In genomic region chrX:20320461-20321159, GRCh38 we compare ENCODE assay signal across 10 cellular contexts. TPM values are rescaled to one million over a fixed set of nuclear protein-coding genes. Genes with fewer than 3 reads are reported as not detected.
DNase-seq lines count a peak whose midpoint lies in the region; ATAC-seq and TF ChIP-seq lines count a peak whose summit lies in the region.
"Had no signal": no experiment of that assay in that cellular context is flagged by ENCODE, and none has a peak within 500 bp of the region (broad histone marks: within the 10 kb centered on the region; RNA-seq: fewer than 3 reads in every experiment).

No MANE protein-coding gene starts in this region.

- H3K9ac ChIP-seq in DND-41 (ENCODE audit: low read depth, low read length) = peak overlapping the region; percentile 32

- no peaks in the 10 kb centered on the region for H3K36me3 ChIP-seq in DND-41 (ENCODE audit: insufficient read depth, low read length)
- H3K36me3 ChIP-seq: cardiac muscle cell, pancreas had no signal

- intact Hi-C loops in sciatic nerve (cut with DNase I) = no loop called here

- peak; percentile 67 for DNase-seq in DND-41
- DNase-seq in T-cell = peak in 28 of 34 experiments; percentile 0 to 45 (median 8)
- no peak for DNase-seq in sciatic nerve (ENCODE audit: low spot score)
- DNase-seq in GDM1 (lab: John Stamatoyannopoulos, UW) = no peak
- DNase-seq in ecto neural progenitor cell (ENCODE audit: low spot score) = no peak

- peaks cover 23% of the 10 kb centered on the region for H3K4me1 ChIP-seq in DND-41 (ENCODE audit: insufficient read depth, low read length)
- H3K4me1 ChIP-seq: pancreas had no signal

- peaks cover 0 to 8% of the 10 kb centered on the region in 2 donors for H3K27me3 Mint-ChIP-seq in T-cell

- ATAC-seq in DND-41 (ENCODE audit: insufficient read depth, low read depth) (peak; percentile 94), GM19351 (IDR thresholded peaks at IDR 0.05; ENCODE audit: unreplicated experiment) (peak; percentile 97), HG03159 (IDR thresholded peaks at IDR 0.05; ENCODE audit: unreplicated experiment) (peak; percentile 99), T-cell (replicated peaks in 1 of 4) (peak; percentile 69 to 92 (median 80)), sciatic nerve (peak; percentile 30), SK-N-SH treated with all-trans-retinoic acid at 6 μM for 48 hours (no peak)

- H3K27ac Mint-ChIP-seq in T-cell = peak overlapping the region; percentile 82 to 85

- no peaks in the 10 kb centered on the region for H3K36me3 Mint-ChIP-seq in T-cell

- H3K4me2 ChIP-seq in DND-41 (ENCODE audit: insufficient read depth, low read length) = peak overlapping the region; percentile 71

- peak overlapping the region; percentile 41 to 62 (median 62) for H3K4me3 Mint-ChIP-seq in T-cell

- peak overlapping the region in 1 of 2 experiments; percentile 47; a peak in 2 of 4 replicates for H3K4me3 ChIP-seq in DND-41 (ENCODE audit: low read depth in 1 of 2, low read length in 2 of 2)
- H3K4me3 ChIP-seq: cardiac muscle cell, pancreas had no signal

- H4K20me1 ChIP-seq in DND-41 (ENCODE audit: insufficient read depth, low read length) = no peaks in the 10 kb centered on the region

- H2AFZ ChIP-seq in DND-41 (ENCODE audit: low read depth, low read length) = peak overlapping the region; percentile 62

- TF ChIP-seq CTCF in DND-41 (IDR thresholded peaks at IDR 0.05; ENCODE audit: borderline replicate concordance, extremely low read depth, low read length, poor library complexity, severe bottlenecking) = no peak

- H3K27ac ChIP-seq in DND-41 (ENCODE audit: low read length) = peak overlapping the region; percentile 60
- H3K27ac ChIP-seq: cardiac muscle cell, pancreas had no signal

- peaks cover 20 to 31% (median 29%) of the 10 kb centered on the region in 3 donors for H3K4me1 Mint-ChIP-seq in T-cell

- POLR2A ChIA-PET in T-cell (lab: Charles Lee) = no interaction called here

- H3K9me3 Mint-ChIP-seq in T-cell = no peaks in the 10 kb centered on the region

- H3K27me3 ChIP-seq in DND-41 (ENCODE audit: insufficient read depth, low read length, poor library complexity) = no peaks in the 10 kb centered on the region
- H3K27me3 ChIP-seq: cardiac muscle cell, pancreas had no signal

- CTCF ChIA-PET in T-cell (lab: Charles Lee) = no interaction called here

- no peaks in the 10 kb centered on the region for H3K79me2 ChIP-seq in DND-41 (ENCODE audit: insufficient read depth, low read length)

- H3K9me3 ChIP-seq in DND-41 (ENCODE audit: insufficient read depth, low read length, severe bottlenecking) = no peaks in the 10 kb centered on the region
- H3K9me3 ChIP-seq: pancreas had no signal

TF ChIP-seq in SK-N-SH treated with all-trans-retinoic acid at 6 μM for 48 hours, 23 proteins besides CTCF, POLR2A, EP300 and RAD21:
- TF ChIP-seq POU6F1 (CRISPR knock-in tag; IDR thresholded peaks at IDR 0.05; ENCODE audit: borderline replicate concordance, low read depth) (no peak), ZNF8 (CRISPR knock-in tag; IDR thresholded peaks at IDR 0.05) (no peak), ZFP3 (CRISPR knock-in tag; IDR thresholded peaks at IDR 0.05) (no peak), ISL1 (CRISPR knock-in tag; IDR thresholded peaks at IDR 0.05) (no peak), ZNF70 (CRISPR knock-in tag; IDR thresholded peaks at IDR 0.05) (no peak), CSRNP3 (CRISPR knock-in tag; IDR thresholded peaks at IDR 0.05) (no peak), CREB5 (CRISPR knock-in tag; IDR thresholded peaks at IDR 0.05; ENCODE audit: low read depth) (no peak), CSDC2 (CRISPR knock-in tag; IDR thresholded peaks at IDR 0.05) (no peak), ARNTL (CRISPR knock-in tag; IDR thresholded peaks at IDR 0.05; ENCODE audit: borderline replicate concordance, low read depth) (no peak)

RNA-seq across cellular contexts. Expression of gene RPS6KA3, which starts 53.9 kb away (rescaled TPM):
- total RNA-seq in T-cell (10 to 100 TPM; 65.2 to 89.9 (median 71.9) TPM), sciatic nerve (43.6 TPM)

Comparison
In these comparisons a context has a peak if more than half of its experiments do, and no peak if none do; other contexts are left out.
1. DNase-seq: peak in DND-41 (single experiment) and T-cell (28 of 34); none in sciatic nerve (single experiment), GDM1 (single experiment) and ecto neural progenitor cell (single experiment).